1 cellular context compared by ENCODE assay signal in the genomic region with DNA sequence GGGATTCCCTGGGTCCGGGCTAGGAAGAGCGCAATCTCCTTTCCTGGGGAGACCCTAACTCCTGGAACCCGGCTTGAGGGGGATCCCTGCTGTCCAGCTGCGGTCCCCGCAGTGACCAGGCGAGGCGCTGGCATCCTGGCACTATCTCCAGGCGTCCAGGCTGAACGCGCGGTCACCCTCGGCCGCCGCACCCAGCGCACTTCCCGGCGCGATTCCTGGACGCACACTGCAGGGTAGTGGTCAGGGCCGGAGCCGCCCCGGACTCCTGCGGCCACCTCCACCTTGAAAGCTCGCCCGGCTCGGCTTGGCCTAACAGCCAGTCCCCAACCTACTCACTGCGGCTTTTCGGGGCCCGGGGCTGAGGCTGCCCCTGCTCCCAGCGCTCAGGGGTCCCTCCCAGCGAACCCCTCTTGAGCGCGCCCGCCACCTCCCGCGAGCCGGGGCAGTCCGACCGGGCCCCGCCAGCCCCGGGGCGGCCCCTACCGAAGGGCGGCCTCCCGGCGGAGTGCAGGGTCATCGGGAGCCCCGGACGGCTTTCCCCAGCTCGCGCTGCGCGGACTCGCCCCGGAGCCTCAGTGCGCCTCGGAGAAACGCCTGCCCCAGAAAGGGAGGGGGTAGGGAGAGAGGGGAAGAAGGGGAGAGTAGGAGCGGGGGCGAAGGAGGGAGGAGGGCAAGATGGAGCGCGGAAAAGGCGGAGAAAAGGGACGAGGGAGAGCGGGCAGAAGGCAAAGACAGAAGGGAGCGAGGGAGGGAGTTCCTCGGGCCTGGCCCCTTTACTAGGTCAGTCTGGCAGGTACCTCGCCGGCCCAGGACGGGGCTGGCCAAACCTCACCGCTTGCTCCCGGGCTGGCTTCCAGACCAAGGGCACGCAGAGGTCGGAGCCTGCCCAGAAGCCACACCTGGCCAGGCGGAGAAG.
TF ChIP-seq lines count a peak whose summit lies in the region.

No MANE protein-coding gene starts in this region.

TF ChIP-seq in HepG2, 621 proteins besides CTCF, POLR2A, EP300 and RAD21 (continued from another document):
- TF ChIP-seq, protein P1, sequence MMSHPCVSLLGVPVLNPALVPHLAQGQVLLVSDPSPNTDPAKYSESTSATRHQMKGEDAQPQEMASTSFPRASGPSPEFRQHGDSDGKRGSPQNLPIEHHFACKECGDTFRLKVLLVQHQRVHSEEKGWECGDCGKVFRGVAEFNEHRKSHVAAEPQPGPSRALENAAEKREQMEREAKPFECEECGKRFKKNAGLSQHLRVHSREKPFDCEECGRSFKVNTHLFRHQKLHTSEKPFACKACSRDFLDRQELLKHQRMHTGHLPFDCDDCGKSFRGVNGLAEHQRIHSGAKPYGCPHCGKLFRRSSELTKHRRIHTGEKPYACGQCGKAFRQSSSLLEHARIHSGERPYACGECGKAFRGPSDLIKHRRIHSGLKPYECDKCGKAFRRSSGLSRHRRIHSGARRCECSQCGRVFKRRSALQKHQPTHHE (CRISPR knock-in tag; IDR thresholded peaks at IDR 0.05; ENCODE audit: borderline replicate concordance), result peak; percentile 59; the same call in 1 of the 2 replicates
- TF ChIP-seq REL (CRISPR knock-in tag; conservative IDR thresholded peaks at IDR 0.05), result no peak
- peak; percentile 38; the same call in 1 of the 2 replicates for TF ChIP-seq ZNF788 (CRISPR knock-in tag; IDR thresholded peaks at IDR 0.05; ENCODE audit: borderline replicate concordance)
- TF ChIP-seq ZNF331 (CRISPR knock-in tag; IDR thresholded peaks at IDR 0.05), result 0 out of 2 replicates have a peak, but pooled peaks have one; percentile 38
- TF ChIP-seq TSC22D2 (CRISPR knock-in tag; IDR thresholded peaks at IDR 0.05; ENCODE audit: borderline replicate concordance), result no peak
- TF ChIP-seq PPARG (CRISPR knock-in tag; conservative IDR thresholded peaks at IDR 0.05), result no peak
- TF ChIP-seq ZNF781 (CRISPR knock-in tag; IDR thresholded peaks at IDR 0.05; ENCODE audit: borderline replicate concordance, not compliant biosample characterization), result peak; percentile 16
- TF ChIP-seq HNRNPUL1 (IDR thresholded peaks at IDR 0.05; ENCODE audit: low read depth, low read length), result no peak
- TF ChIP-seq SNAPC2 (CRISPR knock-in tag; IDR thresholded peaks at IDR 0.05), result no peak
- TF ChIP-seq ZNF777 (CRISPR knock-in tag; IDR thresholded peaks at IDR 0.05), result peak; percentile 70
- TF ChIP-seq, protein P2, sequence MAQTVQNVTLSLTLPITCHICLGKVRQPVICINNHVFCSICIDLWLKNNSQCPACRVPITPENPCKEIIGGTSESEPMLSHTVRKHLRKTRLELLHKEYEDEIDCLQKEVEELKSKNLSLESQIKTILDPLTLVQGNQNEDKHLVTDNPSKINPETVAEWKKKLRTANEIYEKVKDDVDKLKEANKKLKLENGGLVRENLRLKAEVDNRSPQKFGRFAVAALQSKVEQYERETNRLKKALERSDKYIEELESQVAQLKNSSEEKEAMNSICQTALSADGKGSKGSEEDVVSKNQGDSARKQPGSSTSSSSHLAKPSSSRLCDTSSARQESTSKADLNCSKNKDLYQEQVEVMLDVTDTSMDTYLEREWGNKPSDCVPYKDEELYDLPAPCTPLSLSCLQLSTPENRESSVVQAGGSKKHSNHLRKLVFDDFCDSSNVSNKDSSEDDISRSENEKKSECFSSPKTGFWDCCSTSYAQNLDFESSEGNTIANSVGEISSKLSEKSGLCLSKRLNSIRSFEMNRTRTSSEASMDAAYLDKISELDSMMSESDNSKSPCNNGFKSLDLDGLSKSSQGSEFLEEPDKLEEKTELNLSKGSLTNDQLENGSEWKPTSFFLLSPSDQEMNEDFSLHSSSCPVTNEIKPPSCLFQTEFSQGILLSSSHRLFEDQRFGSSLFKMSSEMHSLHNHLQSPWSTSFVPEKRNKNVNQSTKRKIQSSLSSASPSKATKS (CRISPR knock-in tag; IDR thresholded peaks at IDR 0.05), result no peak
- TF ChIP-seq POLR2AphosphoS5 (IDR thresholded peaks at IDR 0.05; ENCODE audit: low read depth, low read length), result 0 out of 2 replicates have a peak, but pooled peaks have one; percentile 51
- TF ChIP-seq YY1 (IDR thresholded peaks at IDR 0.05; ENCODE audit: insufficient read depth, insufficient replicate concordance, low read depth, low read length), result peak; percentile 46
- peak; percentile 48; the same call in 1 of the 2 replicates for TF ChIP-seq ZMYM4 (CRISPR knock-in tag; IDR thresholded peaks at IDR 0.05)
- TF ChIP-seq, protein P3, sequence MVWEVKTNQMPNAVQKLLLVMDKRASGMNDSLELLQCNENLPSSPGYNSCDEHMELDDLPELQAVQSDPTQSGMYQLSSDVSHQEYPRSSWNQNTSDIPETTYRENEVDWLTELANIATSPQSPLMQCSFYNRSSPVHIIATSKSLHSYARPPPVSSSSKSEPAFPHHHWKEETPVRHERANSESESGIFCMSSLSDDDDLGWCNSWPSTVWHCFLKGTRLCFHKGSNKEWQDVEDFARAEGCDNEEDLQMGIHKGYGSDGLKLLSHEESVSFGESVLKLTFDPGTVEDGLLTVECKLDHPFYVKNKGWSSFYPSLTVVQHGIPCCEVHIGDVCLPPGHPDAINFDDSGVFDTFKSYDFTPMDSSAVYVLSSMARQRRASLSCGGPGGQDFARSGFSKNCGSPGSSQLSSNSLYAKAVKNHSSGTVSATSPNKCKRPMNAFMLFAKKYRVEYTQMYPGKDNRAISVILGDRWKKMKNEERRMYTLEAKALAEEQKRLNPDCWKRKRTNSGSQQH (CRISPR knock-in tag; IDR thresholded peaks at IDR 0.05; ENCODE audit: low read depth), result peak; percentile 52; the same call in 1 of the 2 replicates
- TF ChIP-seq ZNF230 (CRISPR knock-in tag; IDR thresholded peaks at IDR 0.05), result 0 out of 2 replicates have a peak, but pooled peaks have one; percentile 64
- TF ChIP-seq ZNF615 (CRISPR knock-in tag; IDR thresholded peaks at IDR 0.05; ENCODE audit: borderline replicate concordance), result 0 out of 2 replicates have a peak, but pooled peaks have one; percentile 81
- TF ChIP-seq ZNF713 (CRISPR knock-in tag; IDR thresholded peaks at IDR 0.05), result 0 out of 2 replicates have a peak, but pooled peaks have one; percentile 55
- TF ChIP-seq KMT2A (CRISPR knock-in tag; IDR thresholded peaks at IDR 0.05), result peak; percentile 58; the same call in 1 of the 2 replicates
- TF ChIP-seq TAF1 (CRISPR knock-in tag; IDR thresholded peaks at IDR 0.05), result peak; percentile 79
- TF ChIP-seq, protein P4, sequence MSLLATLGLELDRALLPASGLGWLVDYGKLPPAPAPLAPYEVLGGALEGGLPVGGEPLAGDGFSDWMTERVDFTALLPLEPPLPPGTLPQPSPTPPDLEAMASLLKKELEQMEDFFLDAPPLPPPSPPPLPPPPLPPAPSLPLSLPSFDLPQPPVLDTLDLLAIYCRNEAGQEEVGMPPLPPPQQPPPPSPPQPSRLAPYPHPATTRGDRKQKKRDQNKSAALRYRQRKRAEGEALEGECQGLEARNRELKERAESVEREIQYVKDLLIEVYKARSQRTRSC (CRISPR knock-in tag; IDR thresholded peaks at IDR 0.05; ENCODE audit: low read depth), result no peak
- TF ChIP-seq, protein P5, sequence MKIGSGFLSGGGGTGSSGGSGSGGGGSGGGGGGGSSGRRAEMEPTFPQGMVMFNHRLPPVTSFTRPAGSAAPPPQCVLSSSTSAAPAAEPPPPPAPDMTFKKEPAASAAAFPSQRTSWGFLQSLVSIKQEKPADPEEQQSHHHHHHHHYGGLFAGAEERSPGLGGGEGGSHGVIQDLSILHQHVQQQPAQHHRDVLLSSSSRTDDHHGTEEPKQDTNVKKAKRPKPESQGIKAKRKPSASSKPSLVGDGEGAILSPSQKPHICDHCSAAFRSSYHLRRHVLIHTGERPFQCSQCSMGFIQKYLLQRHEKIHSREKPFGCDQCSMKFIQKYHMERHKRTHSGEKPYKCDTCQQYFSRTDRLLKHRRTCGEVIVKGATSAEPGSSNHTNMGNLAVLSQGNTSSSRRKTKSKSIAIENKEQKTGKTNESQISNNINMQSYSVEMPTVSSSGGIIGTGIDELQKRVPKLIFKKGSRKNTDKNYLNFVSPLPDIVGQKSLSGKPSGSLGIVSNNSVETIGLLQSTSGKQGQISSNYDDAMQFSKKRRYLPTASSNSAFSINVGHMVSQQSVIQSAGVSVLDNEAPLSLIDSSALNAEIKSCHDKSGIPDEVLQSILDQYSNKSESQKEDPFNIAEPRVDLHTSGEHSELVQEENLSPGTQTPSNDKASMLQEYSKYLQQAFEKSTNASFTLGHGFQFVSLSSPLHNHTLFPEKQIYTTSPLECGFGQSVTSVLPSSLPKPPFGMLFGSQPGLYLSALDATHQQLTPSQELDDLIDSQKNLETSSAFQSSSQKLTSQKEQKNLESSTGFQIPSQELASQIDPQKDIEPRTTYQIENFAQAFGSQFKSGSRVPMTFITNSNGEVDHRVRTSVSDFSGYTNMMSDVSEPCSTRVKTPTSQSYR (CRISPR knock-in tag; IDR thresholded peaks at IDR 0.05; ENCODE audit: borderline replicate concordance), result peak; percentile 48; the same call in 1 of the 2 replicates
- no peak for TF ChIP-seq ZNF660 (CRISPR knock-in tag; IDR thresholded peaks at IDR 0.05; ENCODE audit: borderline replicate concordance, low read depth)
- no peak for TF ChIP-seq TMF1 (CRISPR knock-in tag; IDR thresholded peaks at IDR 0.05; ENCODE audit: low read depth)
- no peak for TF ChIP-seq ZNF354B (CRISPR knock-in tag; IDR thresholded peaks at IDR 0.05)
- TF ChIP-seq ZNF274 (CRISPR knock-in tag; IDR thresholded peaks at IDR 0.05), result no peak
- no peak for TF ChIP-seq JUND (CRISPR knock-in tag; IDR thresholded peaks at IDR 0.05)
- peak; percentile 69 for TF ChIP-seq HOXA9 (CRISPR knock-in tag; IDR thresholded peaks at IDR 0.05; ENCODE audit: borderline replicate concordance)
- TF ChIP-seq MEIS2 (CRISPR knock-in tag; IDR thresholded peaks at IDR 0.05), result no peak
- no peak for TF ChIP-seq PCBP2 (optimal IDR thresholded peaks at IDR 0.05; ENCODE audit: low read depth, low read length, poor library complexity, severe bottlenecking)
- TF ChIP-seq ZBTB7B (CRISPR knock-in tag; IDR thresholded peaks at IDR 0.05), result peak; percentile 71
- TF ChIP-seq, protein P6, sequence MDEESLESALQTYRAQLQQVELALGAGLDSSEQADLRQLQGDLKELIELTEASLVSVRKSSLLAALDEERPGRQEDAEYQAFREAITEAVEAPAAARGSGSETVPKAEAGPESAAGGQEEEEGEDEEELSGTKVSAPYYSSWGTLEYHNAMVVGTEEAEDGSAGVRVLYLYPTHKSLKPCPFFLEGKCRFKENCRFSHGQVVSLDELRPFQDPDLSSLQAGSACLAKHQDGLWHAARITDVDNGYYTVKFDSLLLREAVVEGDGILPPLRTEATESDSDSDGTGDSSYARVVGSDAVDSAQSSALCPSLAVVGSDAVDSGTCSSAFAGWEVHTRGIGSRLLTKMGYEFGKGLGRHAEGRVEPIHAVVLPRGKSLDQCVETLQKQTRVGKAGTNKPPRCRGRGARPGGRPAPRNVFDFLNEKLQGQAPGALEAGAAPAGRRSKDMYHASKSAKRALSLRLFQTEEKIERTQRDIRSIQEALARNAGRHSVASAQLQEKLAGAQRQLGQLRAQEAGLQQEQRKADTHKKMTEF (CRISPR knock-in tag; IDR thresholded peaks at IDR 0.05), result peak; percentile 82
- no peak for TF ChIP-seq ZFYVE20 (CRISPR knock-in tag; IDR thresholded peaks at IDR 0.05; ENCODE audit: borderline replicate concordance, low read depth)
- TF ChIP-seq, protein P7, sequence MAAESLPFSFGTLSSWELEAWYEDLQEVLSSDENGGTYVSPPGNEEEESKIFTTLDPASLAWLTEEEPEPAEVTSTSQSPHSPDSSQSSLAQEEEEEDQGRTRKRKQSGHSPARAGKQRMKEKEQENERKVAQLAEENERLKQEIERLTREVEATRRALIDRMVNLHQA (CRISPR knock-in tag; IDR thresholded peaks at IDR 0.05), result no peak
- TF ChIP-seq NFIC (IDR thresholded peaks at IDR 0.05; ENCODE audit: low read length), result no peak
- TF ChIP-seq CBX2 (IDR thresholded peaks at IDR 0.05; ENCODE audit: low read depth, low read length), result no peak
- TF ChIP-seq CBX2 (CRISPR knock-in tag; IDR thresholded peaks at IDR 0.05; ENCODE audit: low read depth), result no peak
